In the genomic region with DNA sequence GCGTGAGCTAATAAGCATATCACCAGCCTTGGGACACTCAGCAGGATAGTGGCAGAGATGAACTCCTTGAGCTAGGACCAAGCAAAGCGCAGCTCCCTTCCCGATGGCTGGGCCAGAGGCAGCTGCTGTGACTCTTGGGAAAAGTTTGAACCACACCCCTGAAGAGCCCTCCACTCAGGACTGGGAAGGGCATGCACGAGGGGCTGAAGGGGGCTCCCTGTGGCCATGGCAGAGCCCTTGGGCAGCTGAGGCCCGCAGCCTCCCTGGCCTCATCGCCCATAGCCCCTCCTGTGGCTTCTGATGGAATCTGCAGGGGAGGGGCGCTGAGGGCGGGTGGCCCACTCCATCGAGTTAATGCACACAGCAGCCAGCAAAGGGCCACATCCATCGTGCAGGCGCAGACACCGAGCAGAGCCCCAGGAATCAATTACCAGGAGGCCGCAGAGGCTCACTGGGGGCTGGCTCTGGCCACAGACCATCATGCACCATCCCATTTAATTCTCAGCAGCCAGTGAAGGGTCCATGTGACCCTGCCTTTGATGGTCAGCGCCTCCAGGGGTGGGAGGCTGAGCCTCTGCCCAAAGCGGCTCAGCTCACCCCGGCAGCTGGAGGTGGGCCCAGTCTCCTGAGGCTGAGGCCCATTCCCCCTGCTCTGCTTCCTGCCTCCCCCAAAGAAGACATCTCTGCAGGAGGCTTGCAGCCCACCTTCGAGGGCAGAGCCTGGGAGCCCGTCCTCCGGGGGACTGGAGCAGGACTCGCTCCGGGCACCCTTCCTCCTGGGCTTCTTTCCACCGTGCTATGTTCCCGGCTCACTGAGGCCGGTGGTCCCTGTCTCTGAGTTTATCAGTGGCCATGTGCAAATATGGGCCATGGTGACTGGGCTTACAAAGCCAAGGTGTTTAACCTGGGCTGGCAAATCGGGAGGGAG, we compare ENCODE assay signal across 26 cellular contexts.
"Had no signal": no experiment of that assay in that cellular context is flagged by ENCODE, and none has a peak within 500 bp of the region (broad histone marks: within the 10 kb centered on the region; RNA-seq: fewer than 3 reads in every experiment).

No MANE protein-coding gene starts in this region.

- H3K36me3 Mint-ChIP-seq: activated naive CD4-positive, alpha-beta T cell treated with anti-CD3 and anti-CD28 coated beads, Interleukin-2, amount 50 U/mL, for 24 hours; mesothelial cell of epicardium; type B pancreatic cell had no signal

- FAIRE-seq: bronchial epithelial cell, colon, islet of Langerhans had no signal

- H3K27me3 ChIP-seq: gastrocnemius medialis had no signal

- H3K4me1 ChIP-seq: gastrocnemius medialis had no signal

- DNase-seq: activated CD4-positive, alpha-beta T cell treated with anti-CD3 and anti-CD28 coated beads for 36 hours; activated CD4-positive, alpha-beta T cell treated with anti-CD3 and anti-CD28 coated beads, Interleukin-2, amount 50 U/mL, for 48 hours; activated CD4-positive, CD25-positive, alpha-beta regulatory T cell; activated CD8-positive, alpha-beta memory T cell treated with anti-CD3 and anti-CD28 coated beads for 24 hours; activated naive CD8-positive, alpha-beta T cell treated with anti-CD3 and anti-CD28 coated beads, Interleukin-2, amount 50 U/mL, for 24 hours; amygdala; effector CD8-positive, alpha-beta T cell; gastrocnemius medialis; glutamatergic neuron; left ventricle myocardium superior; mammary epithelial cell; naive B cell; right cardiac atrium; stimulated activated CD4-positive, alpha-beta T cell treated with anti-CD3 and anti-CD28 coated beads, Interleukin-12 subunit alpha, Interleukin-12 subunit beta, amount 100 ng/mL, for 4 hours; stimulated activated CD4-positive, alpha-beta T cell treated with anti-CD3 and anti-CD28 coated beads, Interleukin-4, amount 100 ng/mL, for 1 hour; T-helper 1 cell had no signal

- H3K4me3 ChIP-seq: gastrocnemius medialis had no signal

- H3K9me3 ChIP-seq: gastrocnemius medialis had no signal

- H3K27ac Mint-ChIP-seq: activated CD4-positive, alpha-beta T cell treated with anti-CD3 and anti-CD28 coated beads for 36 hours; activated naive CD4-positive, alpha-beta T cell treated with anti-CD3 and anti-CD28 coated beads, Interleukin-2, amount 50 U/mL, for 24 hours; activated naive CD8-positive, alpha-beta T cell treated with anti-CD3 and anti-CD28 coated beads, Interleukin-2, amount 50 U/mL, for 24 hours; activated T-helper 1 cell treated with anti-CD3 and anti-CD28 coated beads, Interleukin-12 subunit alpha, Interleukin-12 subunit beta, Interleukin-2, Interleukin-4 antibody, amounts not matched to agents 30 ng/mL and 10 ng/mL and 1 ng/mL, durations not matched to agents 14 hours and 24 hours and 36 hours; mesothelial cell of epicardium; stimulated activated naive CD8-positive, alpha-beta T cell treated with anti-CD3 and anti-CD28 coated beads, Interleukin-15, Interleukin-2, amounts not matched to agents 100 ng/mL and 50 ng/mL, for 24 hours; T-helper 2 cell treated with Interferon-gamma antibody and Interleukin-4, amounts not matched to agents 5 μg/mL and 100 μg/mL, for 36 hours; type B pancreatic cell had no signal

- H3K27ac ChIP-seq: gastrocnemius medialis had no signal

- ATAC-seq: activated CD4-positive, alpha-beta T cell treated with anti-CD3 and anti-CD28 coated beads for 36 hours; activated naive CD8-positive, alpha-beta T cell treated with anti-CD3 and anti-CD28 coated beads, Interleukin-2, amount 50 U/mL, for 24 hours; gastrocnemius medialis; left ventricle myocardium superior; right cardiac atrium had no signal

- H3K4me1 Mint-ChIP-seq: activated CD4-positive, alpha-beta T cell treated with anti-CD3 and anti-CD28 coated beads for 36 hours; activated naive CD4-positive, alpha-beta T cell treated with anti-CD3 and anti-CD28 coated beads, Interleukin-2, amount 50 U/mL, for 24 hours; activated naive CD8-positive, alpha-beta T cell treated with anti-CD3 and anti-CD28 coated beads, Interleukin-2, amount 50 U/mL, for 24 hours; naive B cell; neural crest cell had no signal

- H3K4me3 Mint-ChIP-seq: activated CD4-positive, alpha-beta T cell treated with anti-CD3 and anti-CD28 coated beads for 36 hours; activated naive CD4-positive, alpha-beta T cell treated with anti-CD3 and anti-CD28 coated beads, Interleukin-2, amount 50 U/mL, for 24 hours; activated naive CD8-positive, alpha-beta T cell treated with anti-CD3 and anti-CD28 coated beads, Interleukin-2, amount 50 U/mL, for 24 hours; activated T-helper 1 cell treated with anti-CD3 and anti-CD28 coated beads, Interleukin-12 subunit alpha, Interleukin-12 subunit beta, Interleukin-2, Interleukin-4 antibody, amounts not matched to agents 30 ng/mL and 10 ng/mL and 1 ng/mL, durations not matched to agents 14 hours and 24 hours and 36 hours; mesothelial cell of epicardium; naive B cell; neural crest cell; stimulated activated naive CD8-positive, alpha-beta T cell treated with anti-CD3 and anti-CD28 coated beads, Interleukin-15, Interleukin-2, amounts not matched to agents 100 ng/mL and 50 ng/mL, for 24 hours; T-helper 2 cell treated with Interferon-gamma antibody and Interleukin-4, amounts not matched to agents 5 μg/mL and 100 μg/mL, for 36 hours; type B pancreatic cell had no signal

- H3K36me3 ChIP-seq: gastrocnemius medialis had no signal

- H3K9me3 Mint-ChIP-seq: activated naive CD4-positive, alpha-beta T cell treated with anti-CD3 and anti-CD28 coated beads, Interleukin-2, amount 50 U/mL, for 24 hours; activated naive CD8-positive, alpha-beta T cell treated with anti-CD3 and anti-CD28 coated beads, Interleukin-2, amount 50 U/mL, for 24 hours; activated T-helper 1 cell treated with anti-CD3 and anti-CD28 coated beads, Interleukin-12 subunit alpha, Interleukin-12 subunit beta, Interleukin-2, Interleukin-4 antibody, amounts not matched to agents 30 ng/mL and 10 ng/mL and 1 ng/mL, durations not matched to agents 14 hours and 24 hours and 36 hours; mesothelial cell of epicardium; stimulated activated naive CD8-positive, alpha-beta T cell treated with anti-CD3 and anti-CD28 coated beads, Interleukin-15, Interleukin-2, amounts not matched to agents 100 ng/mL and 50 ng/mL, for 24 hours; T-helper 2 cell treated with Interferon-gamma antibody and Interleukin-4, amounts not matched to agents 5 μg/mL and 100 μg/mL, for 36 hours; type B pancreatic cell had no signal
